ENCODE assay signal across 11 cellular contexts in the genomic region with DNA sequence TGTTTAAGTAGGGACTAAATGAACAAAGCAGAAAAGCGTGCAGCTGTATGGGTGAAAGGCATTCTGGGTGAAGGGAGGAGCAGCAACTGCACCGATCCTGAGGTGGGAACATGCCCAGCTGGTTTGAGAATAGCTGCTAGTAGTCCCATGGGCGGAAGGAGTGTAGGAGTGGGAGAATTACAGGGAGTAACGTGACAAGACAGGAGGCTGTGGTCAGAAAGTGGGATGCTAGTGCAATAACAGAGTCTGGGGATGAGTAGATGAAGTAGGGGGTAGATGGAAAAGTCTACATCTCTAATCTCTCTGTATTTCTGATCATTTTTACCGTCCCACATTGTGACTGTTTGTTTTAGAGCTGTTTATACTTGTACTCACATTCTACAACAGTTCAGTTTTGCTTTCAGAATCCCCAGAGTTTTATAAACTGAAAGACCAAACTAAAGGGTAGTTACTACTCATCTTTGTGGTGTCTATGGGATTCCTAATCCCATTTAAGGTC.
A peak's percentile ranks its signal among the peaks of the same experiment; 100 is the strongest.
DNase-seq lines count a peak whose midpoint lies in the region; ATAC-seq, FAIRE-seq and TF ChIP-seq lines count a peak whose summit lies in the region.
"Had no signal": no experiment of that assay in that cellular context is flagged by ENCODE, and none has a peak within 500 bp of the region (broad histone marks: within the 10 kb centered on the region; RNA-seq: fewer than 3 reads in every experiment).

No MANE protein-coding gene starts in this region.

- no peaks in the 10 kb centered on the region for H3K27me3 ChIP-seq in pancreas

- H3K27ac ChIP-seq in HEK293 (ENCODE audit: extremely low read depth, low read depth, low read length) (no peak overlapping the region), pancreas (peak overlapping the region in 3 of 4 donors; percentile 3 to 57 (median 5))

- ATAC-seq in pancreas = peak; percentile 95 to 100 (median 100)
- no peak for ATAC-seq in GM18505 (IDR thresholded peaks at IDR 0.05; ENCODE audit: unreplicated experiment)
- ATAC-seq in HG02610 (IDR thresholded peaks at IDR 0.05; ENCODE audit: unreplicated experiment) = no peak
- ATAC-seq in HG02678 (IDR thresholded peaks at IDR 0.05; ENCODE audit: unreplicated experiment) = no peak
- ATAC-seq: natural killer cell treated with Interleukin-12 subunit alpha and Interleukin-12 subunit beta and Interleukin-15 and Interleukin-18, amount 100 ng/mL, for 72 hours had no signal

- CTCF ChIA-PET in HEK293 (lab: Yijun Ruan, JAX) = no interaction called here

- no peak for TF ChIP-seq POLR2A in GM18505 (IDR thresholded peaks at IDR 0.05; ENCODE audit: borderline replicate concordance, extremely low read depth, insufficient read depth, insufficient read length)

- POLR2A ChIA-PET in HEK293 (lab: Yijun Ruan, JAX) = no interaction called here

- peak; percentile 46 for DNase-seq in AG08395 (ENCODE audit: low spot score)
- peak; percentile 30 for DNase-seq in fibroblast of the aortic adventitia (ENCODE audit: low read depth)
- DNase-seq in pancreas = peak in 5 of 6 donors; percentile 35 to 81 (median 68)
- DNase-seq in UCSD-AML1 (lab: John Stamatoyannopoulos, UW; ENCODE audit: unreplicated experiment) = no peak
- DNase-seq: H9, NCI-H1694 had no signal

- intact Hi-C loops in pancreas (cut with DNase I) = no loop called here

- H3K9me3 ChIP-seq in HEK293 (ENCODE audit: control insufficient read depth, insufficient read depth, low read depth, low read length) (no peaks in the 10 kb centered on the region), pancreas (no peaks in the 10 kb centered on the region)

- H3K4me3 ChIP-seq in HEK293 (ENCODE audit: low read depth, low read length) (no peak overlapping the region), fibroblast of the aortic adventitia (ENCODE audit: low read depth, low read length) (no peak overlapping the region), pancreas (peak overlapping the region in 1 of 4 donors; percentile 3)

- peaks cover 0 to 16% of the 10 kb centered on the region in 2 experiments; a peak in 2 of 3 replicates for H3K36me3 ChIP-seq in HEK293 (ENCODE audit: control insufficient read depth in 2 of 2, insufficient read depth in 1 of 2, low read length in 2 of 2)
- H3K36me3 ChIP-seq in pancreas = no peaks in the 10 kb centered on the region

- no peaks in the 10 kb centered on the region for H3K4me1 ChIP-seq in HEK293 (ENCODE audit: control insufficient read depth, insufficient read depth, low read length)
- no peaks in the 10 kb centered on the region for H3K4me1 ChIP-seq in pancreas

- no peak for FAIRE-seq in pancreas (lab: Jason Lieb, UNC)

- TF ChIP-seq CTCF in HEK293 (tag by site-specific recombination; IDR thresholded peaks at IDR 0.05) (no peak), fibroblast of the aortic adventitia (IDR thresholded peaks at IDR 0.05; ENCODE audit: insufficient read depth, low read length) (no peak), pancreas (IDR thresholded peaks at IDR 0.05) (no peak)

- WGBS in pancreas, 2 donors = 35 to 42% methylated on average over 5 of the region's 5 CpGs

TF ChIP-seq in HEK293, 187 proteins besides CTCF, POLR2A, EP300 and RAD21:
- TF ChIP-seq ZNF26 (tag by site-specific recombination; IDR thresholded peaks at IDR 0.05) (no peak), ZNF549 (tag by site-specific recombination; IDR thresholded peaks at IDR 0.05) (no peak), ZFHX2 (tag by site-specific recombination; conservative IDR thresholded peaks at IDR 0.05) (peak; percentile 78), EGR2 (tag by site-specific recombination; IDR thresholded peaks at IDR 0.05; ENCODE audit: low read depth) (peak; percentile 88), ZNF362 (tag by site-specific recombination; IDR thresholded peaks at IDR 0.05) (no peak), ZNF670 (tag by site-specific recombination; IDR thresholded peaks at IDR 0.05; ENCODE audit: low read depth) (no peak), ZNF24 (tag by site-specific recombination; IDR thresholded peaks at IDR 0.05) (no peak)

Comparison
In these comparisons a context has a peak if more than half of its experiments do, and no peak if none do; other contexts are left out.
1. ATAC-seq: peak in pancreas (4 of 4); none in GM18505 (single experiment), HG02610 (single experiment) and HG02678 (single experiment).